In the genomic region with DNA sequence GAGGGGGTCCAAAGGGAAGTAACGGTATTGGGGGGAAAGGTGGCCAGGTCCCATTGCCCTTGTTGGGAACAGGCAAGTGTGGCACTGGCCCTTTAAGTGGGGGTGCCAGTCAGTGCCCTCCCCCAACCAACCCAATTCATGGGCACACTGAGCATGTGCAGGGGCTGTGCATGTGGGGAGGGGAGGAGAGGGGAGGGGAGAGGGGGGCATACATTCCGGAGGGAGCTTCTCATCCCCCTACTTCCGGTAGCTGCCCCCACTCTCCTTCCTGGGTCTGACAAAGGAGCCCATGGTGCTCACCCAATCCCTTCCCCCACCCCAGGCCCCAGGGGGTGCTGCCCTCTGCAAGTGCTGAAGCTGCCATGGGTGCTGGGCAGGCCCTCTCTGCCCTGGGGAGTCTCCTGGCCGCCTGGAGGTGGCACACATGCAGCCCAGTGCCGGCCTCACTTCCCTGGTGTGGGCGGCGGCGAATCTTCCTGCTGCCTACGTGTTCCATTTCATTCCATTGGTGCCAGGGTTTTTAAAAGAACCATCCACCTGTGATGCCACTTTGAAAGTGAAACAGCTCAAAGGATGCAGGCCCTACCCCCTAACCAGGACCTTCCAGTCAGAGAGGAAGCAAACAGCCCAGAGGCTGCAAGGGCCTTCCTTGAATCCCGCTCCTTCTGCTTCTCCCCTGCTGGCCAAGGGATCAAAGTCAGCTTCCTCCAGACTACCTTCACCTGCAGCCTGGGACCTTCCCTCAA, we compare ENCODE assay signal across 8 cellular contexts. TPM values are rescaled to one million over a fixed set of nuclear protein-coding genes. Genes with fewer than 3 reads are reported as not detected.
DNase-seq lines count a peak whose midpoint lies in the region; ATAC-seq, FAIRE-seq and TF ChIP-seq lines count a peak whose summit lies in the region.

No MANE protein-coding gene starts in this region.

- POLR2A ChIA-PET in BJ (lab: Charles Lee) (interaction anchor here (0.5 to 0.8 kb wide), 3 partner anchors 16 to 18 kb away, joined by 5 to 16 read pairs (median 6); no protein-coding TSS in a partner anchor), T-cell (lab: Charles Lee) (interaction anchor here (0.6 to 0.7 kb wide), 3 partner anchors 17 to 168 kb away, joined by 3 to 9 read pairs (median 3); no protein-coding TSS in a partner anchor), GM12878 (lab: Charles Lee) (interaction anchor here (0.5 to 1.4 kb wide), 6 partner anchors 9 to 347 kb away, joined by 3 to 7 read pairs (median 4); a partner anchor contains a TSS)

- H3K4me1 ChIP-seq in GM12878 (ENCODE audit: control insufficient read depth, insufficient read depth, low read length), result peaks cover 7% of the 10 kb centered on the region; the same call in 1 of the 2 replicates
- peaks cover 28% of the 10 kb centered on the region for H3K4me1 ChIP-seq in iPS-20b (ENCODE audit: insufficient read depth, low read length)
- H3K4me1 ChIP-seq in skeletal muscle satellite cell (ENCODE audit: control insufficient read depth, insufficient read depth, low read length), result peaks cover 53% of the 10 kb centered on the region

- H3K36me3 ChIP-seq in BJ (ENCODE audit: control insufficient read depth, insufficient read depth, low read length), result peaks cover 1% of the 10 kb centered on the region; the same call in 1 of the 2 replicates
- no peaks in the 10 kb centered on the region for H3K36me3 ChIP-seq in GM12878 (ENCODE audit: control insufficient read depth in 2 of 2, insufficient read depth in 2 of 2, low read length in 1 of 2)
- H3K36me3 ChIP-seq in iPS-20b (ENCODE audit: insufficient read depth, low read depth, low read length), result peaks cover 8% of the 10 kb centered on the region; the same call in 1 of the 2 replicates
- H3K36me3 ChIP-seq in skeletal muscle satellite cell (ENCODE audit: insufficient read depth, low read length), result no peaks in the 10 kb centered on the region

- RAD21 ChIA-PET in GM12878 (lab: Charles Lee; ENCODE audit: unreplicated experiment), result interaction anchor here (0.6 to 1.6 kb wide), 4 partner anchors 11 to 40 kb away, joined by 3 to 6 read pairs (median 4); a partner anchor contains a TSS

- H3K27me3 Mint-ChIP-seq in HFFc6 (ENCODE audit: insufficient read depth) (no peaks in the 10 kb centered on the region), T-cell (no peaks in the 10 kb centered on the region)

- no TSS peak for BruUV-seq in GM12878 (replicated peaks; lab: Mats Ljungman, UMichigan)

- TF ChIP-seq CTCF in BJ (IDR thresholded peaks at IDR 0.05; ENCODE audit: insufficient read depth, low read depth, low read length) (peak; percentile 11; the same call in 1 of the 2 replicates), HFFc6 (IDR thresholded peaks at IDR 0.05) (no peak; the same call in 1 of the 2 replicates), GM12878 (IDR thresholded peaks at IDR 0.05 in 2 of 3, conservative IDR thresholded peaks at IDR 0.05 in 1 of 3; ENCODE audit: control insufficient read depth in 2 of 3, extremely low read depth in 1 of 3, insufficient read depth in 1 of 3, low read depth in 3 of 3, low read length in 3 of 3) (no peak)

- CTCF ChIA-PET in BJ (lab: Yijun Ruan, JAX), result interaction anchor here (0.6 to 10.2 kb wide), 6 partner anchors 23 to 144 kb away, joined by 3 to 62 read pairs (median 12); a partner anchor contains a TSS
- CTCF ChIA-PET in T-cell (lab: Charles Lee), result interaction anchor here (0.6 to 2.6 kb wide), 7 partner anchors 11 to 37 kb away, joined by 3 to 20 read pairs (median 5); a partner anchor contains a TSS
- CTCF ChIA-PET in GM12878 (lab: Yijun Ruan, JAX), result interaction anchor here (0.7 to 4.7 kb wide), 11 partner anchors 11 to 464 kb away, joined by 3 to 19 read pairs (median 3); a partner anchor contains a TSS

- no peaks in the 10 kb centered on the region for H4K20me1 ChIP-seq in GM12878 (ENCODE audit: control insufficient read depth, insufficient read depth)

- H3K27ac Mint-ChIP-seq in HFFc6, result peak overlapping the region; percentile 99
- H3K27ac Mint-ChIP-seq in T-cell, result peak overlapping the region; percentile 93 to 98

- H3K36me3 Mint-ChIP-seq in HFFc6 (ENCODE audit: low read depth) (peaks cover 14% of the 10 kb centered on the region; the same call in 1 of the 2 replicates), T-cell (no peaks in the 10 kb centered on the region)

- in situ Hi-C loops in GM12878 (cut with MboI), result no loop called here

- no peaks in the 10 kb centered on the region for H3K9me3 Mint-ChIP-seq in HFFc6
- no peaks in the 10 kb centered on the region for H3K9me3 Mint-ChIP-seq in T-cell

- intact Hi-C loops in GM12878 (cut with micrococcal nuclease; ENCODE audit: unreplicated experiment), result no loop called here

- H3K4me3 ChIP-seq in BJ (ENCODE audit: low read depth, low read length) (peak overlapping the region; percentile 24), GM12878 (peak overlapping the region; percentile 23), iPS-20b (ENCODE audit: low read length) (no peak overlapping the region), skeletal muscle satellite cell (ENCODE audit: low read length) (peak overlapping the region; percentile 69)

- peak overlapping the region; percentile 63; the same call in 1 of the 2 replicates for H3K9ac ChIP-seq in GM12878 (ENCODE audit: control insufficient read depth, insufficient read depth, low read length)
- H3K9ac ChIP-seq in iPS-20b (ENCODE audit: low read depth, low read length), result peak overlapping the region; percentile 71; the same call in 1 of the 2 replicates
- H3K9ac ChIP-seq in skeletal muscle satellite cell (ENCODE audit: low read depth, low read length), result peak overlapping the region; percentile 82

- peak overlapping the region; percentile 82 for H2AFZ ChIP-seq in GM12878 (ENCODE audit: control insufficient read depth, low read depth, low read length)

- no peak for TF ChIP-seq RAD21 in GM12878 (IDR thresholded peaks at IDR 0.05; ENCODE audit: insufficient read depth, low read depth, low read length)

- H3K4me3 Mint-ChIP-seq in HFFc6, result peak overlapping the region; percentile 76
- peak overlapping the region; percentile 69 to 82 (median 74) for H3K4me3 Mint-ChIP-seq in T-cell

- H3K4me1 Mint-ChIP-seq in HFFc6 (ENCODE audit: low read depth) (peaks cover 42% of the 10 kb centered on the region), T-cell (peaks cover 19 to 24% (median 23%) of the 10 kb centered on the region in 3 donors)

- H3K9me3 ChIP-seq in GM12878 (replicated peaks; ENCODE audit: control insufficient read depth, insufficient read depth, low read length) (no peaks in the 10 kb centered on the region), iPS-20b (ENCODE audit: insufficient read depth, low read depth, low read length) (no peaks in the 10 kb centered on the region), skeletal muscle satellite cell (replicated peaks; ENCODE audit: low read length) (no peaks in the 10 kb centered on the region)

- H3K4me2 ChIP-seq in GM12878 (ENCODE audit: control insufficient read depth, insufficient read depth) (peak overlapping the region; percentile 75), skeletal muscle satellite cell (ENCODE audit: low read length) (peak overlapping the region; percentile 91)

- H3K27ac ChIP-seq in GM12878 (ENCODE audit: control insufficient read depth, insufficient read depth) (peak overlapping the region; percentile 64), iPS-20b (ENCODE audit: low read length) (peak overlapping the region; percentile 62)

- WGBS in GM12878 (ENCODE audit: insufficient coverage, insufficient replicate concordance, low lambda C conversion rate, missing lambda C conversion rate), result 27% methylated on average over 8 of the region's 10 CpGs

- FAIRE-seq in GM12878 (lab: Jason Lieb, UNC), result no peak

- SMC1A ChIA-PET in GM12878 (lab: Charles Lee; ENCODE audit: uncharacterized antibody, unreplicated experiment), result interaction anchor here (1.2 to 1.5 kb wide), 4 partner anchors 10 to 25 kb away, joined by 3 to 9 read pairs (median 4); a partner anchor contains a TSS

- peak; percentile 26 for DNase-seq in BJ (ENCODE audit: low read depth)
- peak; percentile 49 for DNase-seq in HFFc6
- DNase-seq in T-cell, result peak in 28 of 34 experiments; percentile 14 to 60 (median 32)
- DNase-seq in GM12878 (ENCODE audit: low read depth, low spot score), result no peak

- TF ChIP-seq EP300 in GM12878 (IDR thresholded peaks at IDR 0.05; ENCODE audit: borderline replicate concordance in 1 of 2, control insufficient read depth in 1 of 2, low read depth in 2 of 2, low read length in 2 of 2), result no peak

- no peaks in the 10 kb centered on the region for H3K79me2 ChIP-seq in GM12878 (ENCODE audit: control insufficient read depth, insufficient read depth, low read length)

- peak; percentile 80 to 88 (median 82) for ATAC-seq in T-cell (replicated peaks in 1 of 4)
- peak; percentile 93 for ATAC-seq in GM12878
- no peak for ATAC-seq in HG03135 (IDR thresholded peaks at IDR 0.05; ENCODE audit: unreplicated experiment)
- no peak for ATAC-seq in HG02840 (IDR thresholded peaks at IDR 0.05; ENCODE audit: low FRiP score, unreplicated experiment)

- TF ChIP-seq POLR2A in GM12878 (IDR thresholded peaks at IDR 0.05; ENCODE audit: low read depth, low read length), result 0 out of 2 replicates have a peak, but pooled peaks have one; percentile 26

- H3K27me3 ChIP-seq in BJ (ENCODE audit: control insufficient read depth, insufficient read depth, low read length), result no peaks in the 10 kb centered on the region
- H3K27me3 ChIP-seq in GM12878 (replicated peaks in 1 of 2; ENCODE audit: control insufficient read depth in 2 of 2, insufficient read depth in 2 of 2, low read length in 1 of 2), result no peaks in the 10 kb centered on the region
- H3K27me3 ChIP-seq in iPS-20b (ENCODE audit: insufficient read depth, low read length), result no peaks in the 10 kb centered on the region
- no peaks in the 10 kb centered on the region for H3K27me3 ChIP-seq in skeletal muscle satellite cell (ENCODE audit: control insufficient read depth, insufficient read depth, low read length)

RNA-seq across cellular contexts. Expression of a gene that starts 11.0 kb away (rescaled TPM):
- polyA plus RNA-seq in BJ (2011; rRNA removed) (3.9 and 6.3 TPM in 2 replicates), GM12878 (2011; rRNA removed) (4.3 and 5.8 TPM in 2 replicates), GM12878 (2014; fragmentation: Illumina TruSeq; extraction: Trizol) (0.87 and 4.9 TPM in 2 replicates), GM12878 (2014; fragmentation: Nextera tagmentation; extraction: Ambion mirVana) (under 1 TPM; 0.10 to 0.22 TPM), GM12878 (2014; rRNA removed) (7.1 and 12.5 TPM in 2 replicates), GM12878 (2016; fragmentation: Nextera tagmentation; extraction: Ambion mirVana) (10 to 100 TPM in 1 of 2 experiments, 1 to 10 TPM in 1; 9.7 to 10.3 TPM)
- 1.8 and 2.3 TPM in 2 replicates for polyA minus RNA-seq in BJ (2011; rRNA and poly(A)+ RNA removed)
- 1 to 10 TPM; 4.8 to 9.5 (median 6.2) TPM for total RNA-seq in HFFc6 (2021; fragmentation: NEBNext Ultra II Directional; extraction: Animal tissue kit (Norgen Biotek cat#: 25700))
- total RNA-seq in T-cell (1 to 10 TPM; 2.0 to 5.8 (median 3.3) TPM), GM12878 (2014; rRNA removed) (8.3 and 8.7 TPM in 2 replicates), GM12878 (2014; rRNA removed; fragmentation: Illumina TruSeq; extraction: Trizol) (4.8 and 5.1 TPM in 2 replicates), GM12878 (2021) (7.6 and 9.7 TPM in 2 replicates)
- total RNA-seq in GM12878 (2013; cell fraction: nucleolus; rRNA removed), result 3.0 TPM in 2 replicates
- polyA plus RNA-seq in GM12878 (2011; ENCODE audit: low read depth), result 3.6 TPM
- polyA plus RNA-seq in GM12878 (2011; cell fraction: cytosol; rRNA removed), result 9.7 and 12.0 TPM in 2 replicates
- 6.9 and 8.7 TPM in 2 replicates for polyA plus RNA-seq in GM12878 (2011; cell fraction: nucleus; rRNA removed)
- polyA plus RNA-seq in GM12878 (2012), result 8.8 and 9.2 TPM in 2 replicates
- polyA minus RNA-seq in GM12878 (2011; rRNA and poly(A)+ RNA removed), result 4.2 and 9.8 TPM in 2 replicates
- polyA minus RNA-seq in GM12878 (2011; cell fraction: cytosol; rRNA and poly(A)+ RNA removed), result 3.3 and 3.4 TPM in 2 replicates
- polyA minus RNA-seq in GM12878 (2011; cell fraction: nucleus; rRNA and poly(A)+ RNA removed), result 1.6 and 3.1 TPM in 2 replicates
- 4.6 and 8.3 TPM in 2 replicates for total RNA-seq in skeletal muscle satellite cell (2012; rRNA removed)

RNA-seq across cellular contexts. Expression of a gene that starts 24.4 kb away (rescaled TPM):
- polyA plus RNA-seq in BJ (2011; rRNA removed) (16.0 and 16.7 TPM in 2 replicates), GM12878 (2011; rRNA removed) (7.3 and 8.8 TPM in 2 replicates), GM12878 (2014; fragmentation: Illumina TruSeq; extraction: Trizol) (9.9 and 16.0 TPM in 2 replicates), GM12878 (2014; fragmentation: Nextera tagmentation; extraction: Ambion mirVana) (1 to 10 TPM; 1.9 to 2.1 TPM), GM12878 (2014; rRNA removed) (17.2 and 19.4 TPM in 2 replicates), GM12878 (2016; fragmentation: Nextera tagmentation; extraction: Ambion mirVana) (1 to 10 TPM; 8.3 to 9.3 TPM)
- 10.3 and 11.2 TPM in 2 replicates for polyA minus RNA-seq in BJ (2011; rRNA and poly(A)+ RNA removed)
- 10 to 100 TPM; 31.8 to 42.0 (median 34.5) TPM for total RNA-seq in HFFc6 (2021; fragmentation: NEBNext Ultra II Directional; extraction: Animal tissue kit (Norgen Biotek cat#: 25700))
- total RNA-seq in T-cell (10 to 100 TPM; 32.3 to 55.9 (median 34.5) TPM), GM12878 (2014; rRNA removed) (12.2 and 13.4 TPM in 2 replicates), GM12878 (2014; rRNA removed; fragmentation: Illumina TruSeq; extraction: Trizol) (4.4 and 4.7 TPM in 2 replicates), GM12878 (2021) (23.9 and 24.1 TPM in 2 replicates)
- total RNA-seq in GM12878 (2013; cell fraction: nucleolus; rRNA removed), result 5.6 and 6.3 TPM in 2 replicates
- 13.4 TPM for polyA plus RNA-seq in GM12878 (2011; ENCODE audit: low read depth)
- polyA plus RNA-seq in GM12878 (2011; cell fraction: cytosol; rRNA removed), result 7.9 and 9.4 TPM in 2 replicates
- 9.7 and 14.2 TPM in 2 replicates for polyA plus RNA-seq in GM12878 (2011; cell fraction: nucleus; rRNA removed)
- polyA plus RNA-seq in GM12878 (2012), result 18.6 and 27.4 TPM in 2 replicates
- polyA minus RNA-seq in GM12878 (2011; rRNA and poly(A)+ RNA removed), result 2.5 and 4.7 TPM in 2 replicates
- polyA minus RNA-seq in GM12878 (2011; cell fraction: cytosol; rRNA and poly(A)+ RNA removed), result 4.3 and 5.0 TPM in 2 replicates
- 5.4 and 10.4 TPM in 2 replicates for polyA minus RNA-seq in GM12878 (2011; cell fraction: nucleus; rRNA and poly(A)+ RNA removed)
- 4.2 and 4.3 TPM in 2 replicates for total RNA-seq in skeletal muscle satellite cell (2012; rRNA removed)

RNA-seq across cellular contexts. Expression of a gene that starts 37.2 kb away (rescaled TPM):
- 5.4 and 7.3 TPM in 2 replicates for polyA plus RNA-seq in BJ (2011; rRNA removed)
- 3.0 and 4.2 TPM in 2 replicates for polyA minus RNA-seq in BJ (2011; rRNA and poly(A)+ RNA removed)
- total RNA-seq in HFFc6 (2021; fragmentation: NEBNext Ultra II Directional; extraction: Animal tissue kit (Norgen Biotek cat#: 25700)), result 1 to 10 TPM; 5.0 to 8.0 (median 6.5) TPM
- 10 to 100 TPM; 28.4 to 48.5 (median 38.9) TPM for total RNA-seq in T-cell
- total RNA-seq in GM12878 (2013; cell fraction: nucleolus; rRNA removed), result 14.7 and 14.8 TPM in 2 replicates
- total RNA-seq in GM12878 (2014; rRNA removed), result 8.1 and 10.2 TPM in 2 replicates
- total RNA-seq in GM12878 (2014; rRNA removed; fragmentation: Illumina TruSeq; extraction: Trizol), result 5.4 and 5.7 TPM in 2 replicates
- total RNA-seq in GM12878 (2021), result 10.0 and 10.1 TPM in 2 replicates
- polyA plus RNA-seq in GM12878 (2011; ENCODE audit: low read depth), result 2.2 TPM
- polyA plus RNA-seq in GM12878 (2011; rRNA removed), result 4.4 and 6.5 TPM in 2 replicates
- 6.3 and 10.3 TPM in 2 replicates for polyA plus RNA-seq in GM12878 (2011; cell fraction: cytosol; rRNA removed)
- polyA plus RNA-seq in GM12878 (2011; cell fraction: nucleus; rRNA removed), result 28.8 and 29.4 TPM in 2 replicates
- polyA plus RNA-seq in GM12878 (2012), result 10.5 and 11.0 TPM in 2 replicates
- 4.5 and 5.7 TPM in 2 replicates for polyA plus RNA-seq in GM12878 (2014; fragmentation: Illumina TruSeq; extraction: Trizol)
- polyA plus RNA-seq in GM12878 (2014; fragmentation: Nextera tagmentation; extraction: Ambion mirVana), result under 1 TPM; 0.20 to 0.27 TPM
- polyA plus RNA-seq in GM12878 (2014; rRNA removed), result 13.8 and 17.6 TPM in 2 replicates
- 1 to 10 TPM; 7.2 to 9.9 TPM for polyA plus RNA-seq in GM12878 (2016; fragmentation: Nextera tagmentation; extraction: Ambion mirVana)
- 2.6 and 6.4 TPM in 2 replicates for polyA minus RNA-seq in GM12878 (2011; rRNA and poly(A)+ RNA removed)
- polyA minus RNA-seq in GM12878 (2011; cell fraction: cytosol; rRNA and poly(A)+ RNA removed), result 2.5 and 4.0 TPM in 2 replicates
- 11.6 and 15.2 TPM in 2 replicates for polyA minus RNA-seq in GM12878 (2011; cell fraction: nucleus; rRNA and poly(A)+ RNA removed)
- 0.87 and 4.6 TPM in 2 replicates for total RNA-seq in skeletal muscle satellite cell (2012; rRNA removed)

RNA-seq across cellular contexts. Expression of a gene that starts 40.4 kb away (rescaled TPM):
- polyA plus RNA-seq in BJ (2011; rRNA removed) (47.5 and 81.6 TPM in 2 replicates), GM12878 (2011; rRNA removed) (0.52 and 1.2 TPM in 2 replicates), GM12878 (2014; fragmentation: Illumina TruSeq; extraction: Trizol) (0.03 and 1.6 TPM in 2 replicates), GM12878 (2014; fragmentation: Nextera tagmentation; extraction: Ambion mirVana) (under 1 TPM; 0.02 to 0.04 TPM), GM12878 (2014; rRNA removed) (1.2 and 1.6 TPM in 2 replicates), GM12878 (2016; fragmentation: Nextera tagmentation; extraction: Ambion mirVana) (under 1 TPM; 0.13 to 0.43 TPM)
- 71.6 and 94.8 TPM in 2 replicates for polyA minus RNA-seq in BJ (2011; rRNA and poly(A)+ RNA removed)
- 100 to 1,000 TPM in 1 of 6 experiments, 10 to 100 TPM in 5; 77.2 to 112 (median 83.8) TPM for total RNA-seq in HFFc6 (2021; fragmentation: NEBNext Ultra II Directional; extraction: Animal tissue kit (Norgen Biotek cat#: 25700))
- total RNA-seq in T-cell (1 to 10 TPM; 3.1 to 9.9 (median 4.8) TPM), GM12878 (2014; rRNA removed) (0.45 and 0.76 TPM in 2 replicates), GM12878 (2014; rRNA removed; fragmentation: Illumina TruSeq; extraction: Trizol) (0.28 and 0.36 TPM in 2 replicates), GM12878 (2021) (1.6 and 2.4 TPM in 2 replicates)
- 0.12 and 1.5 TPM in 2 replicates for total RNA-seq in GM12878 (2013; cell fraction: nucleolus; rRNA removed)
- polyA plus RNA-seq in GM12878 (2011; ENCODE audit: low read depth), result not detected
- polyA plus RNA-seq in GM12878 (2011; cell fraction: cytosol; rRNA removed), result 0.99 and 1.9 TPM in 2 replicates
- polyA plus RNA-seq in GM12878 (2011; cell fraction: nucleus; rRNA removed), result 1.6 and 2.0 TPM in 2 replicates
- polyA plus RNA-seq in GM12878 (2012), result 0.41 and 0.88 TPM in 2 replicates
- polyA minus RNA-seq in GM12878 (2011; rRNA and poly(A)+ RNA removed), result 1.5 and 4.4 TPM in 2 replicates
- polyA minus RNA-seq in GM12878 (2011; cell fraction: cytosol; rRNA and poly(A)+ RNA removed), result 2.7 and 3.5 TPM in 2 replicates
- polyA minus RNA-seq in GM12878 (2011; cell fraction: nucleus; rRNA and poly(A)+ RNA removed), result 0.60 and 1.1 TPM in 2 replicates
- total RNA-seq in skeletal muscle satellite cell (2012; rRNA removed), result 5.3 and 13.3 TPM in 2 replicates

RNA-seq across cellular contexts. Expression of a gene that starts 49.0 kb away (rescaled TPM):
- polyA plus RNA-seq in BJ (2011; rRNA removed) (2.0 TPM in 2 replicates), GM12878 (2011; rRNA removed) (7.7 and 11.5 TPM in 2 replicates), GM12878 (2014; fragmentation: Illumina TruSeq; extraction: Trizol) (18.4 and 53.7 TPM in 2 replicates), GM12878 (2014; fragmentation: Nextera tagmentation; extraction: Ambion mirVana) (1 to 10 TPM; 3.3 to 3.5 TPM), GM12878 (2014; rRNA removed) (52.2 and 65.7 TPM in 2 replicates), GM12878 (2016; fragmentation: Nextera tagmentation; extraction: Ambion mirVana) (10 to 100 TPM; 11.7 to 20.5 TPM)
- 3.0 and 5.8 TPM in 2 replicates for polyA minus RNA-seq in BJ (2011; rRNA and poly(A)+ RNA removed)
- 1 to 10 TPM; 1.6 to 8.0 (median 6.0) TPM for total RNA-seq in HFFc6 (2021; fragmentation: NEBNext Ultra II Directional; extraction: Animal tissue kit (Norgen Biotek cat#: 25700))
- total RNA-seq in T-cell (100 to 1,000 TPM; 362 to 473 (median 457) TPM), GM12878 (2014; rRNA removed) (19.2 and 22.6 TPM in 2 replicates), GM12878 (2014; rRNA removed; fragmentation: Illumina TruSeq; extraction: Trizol) (17.0 and 18.5 TPM in 2 replicates), GM12878 (2021) (99.2 and 108 TPM in 2 replicates)
- 71.5 and 77.3 TPM in 2 replicates for total RNA-seq in GM12878 (2013; cell fraction: nucleolus; rRNA removed)
- polyA plus RNA-seq in GM12878 (2011; ENCODE audit: low read depth), result 36.3 TPM
- 15.8 and 17.6 TPM in 2 replicates for polyA plus RNA-seq in GM12878 (2011; cell fraction: cytosol; rRNA removed)
- 109 and 161 TPM in 2 replicates for polyA plus RNA-seq in GM12878 (2011; cell fraction: nucleus; rRNA removed)
- polyA plus RNA-seq in GM12878 (2012), result 75.5 and 83.6 TPM in 2 replicates
- 15.3 and 20.4 TPM in 2 replicates for polyA minus RNA-seq in GM12878 (2011; rRNA and poly(A)+ RNA removed)
- polyA minus RNA-seq in GM12878 (2011; cell fraction: cytosol; rRNA and poly(A)+ RNA removed), result 18.3 and 18.7 TPM in 2 replicates
- polyA minus RNA-seq in GM12878 (2011; cell fraction: nucleus; rRNA and poly(A)+ RNA removed), result 21.4 and 41.3 TPM in 2 replicates
- total RNA-seq in skeletal muscle satellite cell (2012; rRNA removed), result 3.3 and 6.3 TPM in 2 replicates

Comparison
In these comparisons a context has a peak if more than half of its experiments do, and no peak if none do; other contexts are left out.
1. ATAC-seq: peak in T-cell (4 of 4) and GM12878 (single experiment); none in HG03135 (single experiment) and HG02840 (single experiment).
2. Peak in every context shown above with its lines, with median percentiles within 50 percentile points of each other: H3K9ac ChIP-seq.